ENCODE assay signal across 8 cellular contexts in the genomic region with DNA sequence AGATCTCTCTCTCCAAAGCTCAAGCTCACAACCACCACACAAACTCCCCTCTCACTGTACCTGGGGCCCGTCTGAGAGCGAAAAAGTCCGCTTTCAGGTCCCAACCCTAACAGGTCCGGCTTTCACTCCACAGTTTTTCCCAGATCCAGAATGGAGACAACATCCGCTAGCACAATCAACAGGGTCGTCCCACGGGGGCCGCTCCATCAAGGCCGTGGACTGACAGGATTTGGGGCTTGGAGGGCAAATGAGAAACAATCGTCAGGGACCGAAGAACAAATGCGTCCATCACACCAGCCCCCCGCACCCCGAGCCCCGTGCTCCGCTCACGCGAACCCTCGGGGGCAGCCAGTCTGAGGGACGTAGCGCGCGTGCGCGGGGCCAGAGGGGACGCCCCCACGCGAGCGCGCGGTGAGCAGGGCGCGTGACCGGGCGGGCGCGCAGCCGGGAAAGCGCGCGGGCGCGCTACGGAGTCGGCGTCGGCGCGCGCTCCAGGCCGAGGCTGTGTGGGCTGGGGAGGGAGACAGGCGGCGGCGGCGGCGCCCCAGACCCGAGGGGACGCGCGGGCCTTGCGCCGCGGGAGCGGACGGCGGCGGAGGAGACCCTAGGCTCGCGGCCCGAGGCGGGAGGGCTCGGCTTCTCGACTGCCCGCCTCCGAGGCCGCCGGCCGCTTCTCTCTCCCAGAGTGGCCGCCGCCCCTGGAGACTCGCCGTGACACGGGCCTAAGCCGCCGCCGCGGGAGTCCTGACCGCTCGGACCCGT. TPM values are rescaled to one million over a fixed set of nuclear protein-coding genes. Genes with fewer than 3 reads are reported as not detected.
A peak's percentile ranks its signal among the peaks of the same experiment; 100 is the strongest.
DNase-seq lines count a peak whose midpoint lies in the region; ATAC-seq and TF ChIP-seq lines count a peak whose summit lies in the region.

A gene (plus strand): TSS at position 470 of the 762 bp plus-strand sequence. CDS start 606 bp downstream, outside the sequence.

- POLR2A ChIA-PET in HEK293T (lab: Yijun Ruan, JAX) = interaction anchor here (1.2 to 1.4 kb wide), 4 partner anchors 53 to 155 kb away, joined by 3 to 8 read pairs (median 6); a partner anchor contains a TSS

- H3K36me3 ChIP-seq in heart left ventricle = no peaks in the 10 kb centered on the region

- no peaks in the 10 kb centered on the region for H3K9me3 ChIP-seq in heart left ventricle

- no peaks in the 10 kb centered on the region for H3K9me3 Mint-ChIP-seq in type B pancreatic cell

- H3K4me3 Mint-ChIP-seq in type B pancreatic cell = peak within 1 kb of the TSS; percentile 99

- WGBS in adipose tissue, 3 donors = 0 to 2% (median 1%) methylated on average over 53 to 90 of the region's 90 CpGs
- WGBS in heart left ventricle, 4 donors = 0 to 2% (median 1%) methylated on average over 10 to 90 of the region's 90 CpGs

- H3K4me1 ChIP-seq in heart left ventricle = peaks cover 0 to 43% (median 33%) of the 10 kb centered on the region in 12 donors

- H3K4me1 Mint-ChIP-seq in type B pancreatic cell (ENCODE audit: unreplicated experiment) = peaks cover 18% of the 10 kb centered on the region

- peak; percentile 65 to 94 for TF ChIP-seq POLR2A in heart left ventricle (IDR thresholded peaks at IDR 0.05)

- intact Hi-C loops in heart left ventricle (cut with DNase I) = loop anchor here in 9 of 10 donors (1.0 to 10.0 kb wide), 13 partner anchors 45 to 158 kb away; a partner anchor contains a TSS
- intact Hi-C loops in posterior vena cava (cut with DNase I) = loop anchor here in 1 of 2 donors (5.0 kb wide), 1 partner anchor 45 kb away; no protein-coding TSS in a partner anchor

- H3K27me3 Mint-ChIP-seq in type B pancreatic cell = no peaks in the 10 kb centered on the region

- H3K4me3 ChIP-seq in heart left ventricle = peak within 1 kb of the TSS; percentile 83 to 99 (median 92)

- H3K27me3 ChIP-seq in heart left ventricle = no peaks in the 10 kb centered on the region

- H3K27ac ChIP-seq in adipose tissue (ENCODE audit: low read depth, low read length) (peak within 1 kb of the TSS; percentile 76), heart left ventricle (peak within 1 kb of the TSS; percentile 94 to 99 (median 96))

- no peak for TF ChIP-seq CTCF in GM10266 (IDR thresholded peaks at IDR 0.05; ENCODE audit: control insufficient read depth, insufficient read depth, low read depth, missing control alignments)
- TF ChIP-seq CTCF in heart left ventricle (IDR thresholded peaks at IDR 0.05) = no peak
- TF ChIP-seq CTCF in type B pancreatic cell (conservative IDR thresholded peaks at IDR 0.05) = no peak

- DNase-seq in GM10266 (ENCODE audit: extremely low spot score) (peak; percentile 94), HEK293T (ENCODE audit: extremely low spot score) (peak; percentile 89), MV-4-11 (lab: John Stamatoyannopoulos, UW) (peak; percentile 65), T-helper 1 cell (peak; percentile 71 to 86 (median 75)), heart left ventricle (peak; percentile 87 to 93 (median 89)), posterior vena cava (ENCODE audit: low spot score) (peak; percentile 95), type B pancreatic cell (ENCODE audit: extremely low spot score, unreplicated experiment) (peak; percentile 90)

- ATAC-seq in heart left ventricle = peak; percentile 81 to 98 (median 96)

- peaks cover 4% of the 10 kb centered on the region for H3K36me3 Mint-ChIP-seq in type B pancreatic cell

- H3K27ac Mint-ChIP-seq in type B pancreatic cell = peak within 1 kb of the TSS; percentile 96

- CTCF ChIA-PET in HEK293T (lab: Yijun Ruan, JAX) = no interaction called here

TF ChIP-seq in HEK293T, 16 proteins besides CTCF, POLR2A, EP300 and RAD21:
- TF ChIP-seq ELF4 (IDR thresholded peaks at IDR 0.05) = no peak
- TF ChIP-seq FOXK2 (IDR thresholded peaks at IDR 0.05) = no peak
- TF ChIP-seq LEF1 (IDR thresholded peaks at IDR 0.05; ENCODE audit: borderline replicate concordance) = peak; percentile 72; the same call in 1 of the 2 replicates
- TF ChIP-seq SP1 (IDR thresholded peaks at IDR 0.05) = no peak
- TF ChIP-seq HDGF (IDR thresholded peaks at IDR 0.05; ENCODE audit: borderline replicate concordance) = no peak
- TF ChIP-seq L3MBTL2 (conservative IDR thresholded peaks at IDR 0.05) = peak; percentile 25; the same call in 1 of the 2 replicates
- TF ChIP-seq, protein P1, sequence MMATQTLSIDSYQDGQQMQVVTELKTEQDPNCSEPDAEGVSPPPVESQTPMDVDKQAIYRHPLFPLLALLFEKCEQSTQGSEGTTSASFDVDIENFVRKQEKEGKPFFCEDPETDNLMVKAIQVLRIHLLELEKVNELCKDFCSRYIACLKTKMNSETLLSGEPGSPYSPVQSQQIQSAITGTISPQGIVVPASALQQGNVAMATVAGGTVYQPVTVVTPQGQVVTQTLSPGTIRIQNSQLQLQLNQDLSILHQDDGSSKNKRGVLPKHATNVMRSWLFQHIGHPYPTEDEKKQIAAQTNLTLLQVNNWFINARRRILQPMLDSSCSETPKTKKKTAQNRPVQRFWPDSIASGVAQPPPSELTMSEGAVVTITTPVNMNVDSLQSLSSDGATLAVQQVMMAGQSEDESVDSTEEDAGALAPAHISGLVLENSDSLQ (IDR thresholded peaks at IDR 0.05) = 0 out of 2 replicates have a peak, but pooled peaks have one; percentile 13
- TF ChIP-seq FOXA1 (IDR thresholded peaks at IDR 0.05) = no peak
- no peak for TF ChIP-seq FOXM1 (IDR thresholded peaks at IDR 0.05; ENCODE audit: borderline replicate concordance)
- peak; percentile 84 for TF ChIP-seq TARDBP (IDR thresholded peaks at IDR 0.05)
- 0 out of 2 replicates have a peak, but pooled peaks have one; percentile 11 for TF ChIP-seq ARNT (IDR thresholded peaks at IDR 0.05)

RNA-seq across cellular contexts. Expression of the gene that starts here (rescaled TPM):
- polyA plus RNA-seq in adipose tissue (10 to 100 TPM in 2 of 3 donors, 1 to 10 TPM in 1; 8.2 to 21.3 (median 17.1) TPM), heart left ventricle (10 to 100 TPM; 10.0 to 34.0 TPM)
- total RNA-seq in heart left ventricle (10 to 100 TPM; 33.0 to 57.8 (median 47.9) TPM), posterior vena cava (10 to 100 TPM; 45.3 to 71.0 TPM), type B pancreatic cell (ENCODE audit: low replicate concordance) (61.6 and 134 TPM in 2 replicates)

Comparison
In these comparisons a context has a peak if more than half of its experiments do, and no peak if none do; other contexts are left out.
1. Peak in every context shown above with its lines: DNase-seq, ATAC-seq, H3K4me3 ChIP-seq and H3K27ac ChIP-seq.